ENCODE assay signal across 26 cellular contexts in genomic region chr9:82331091-82331490, GRCh38.
"Had no signal": no experiment of that assay in that cellular context is flagged by ENCODE, and none has a peak within 500 bp of the region (broad histone marks: within the 10 kb centered on the region; RNA-seq: fewer than 3 reads in every experiment).

No MANE protein-coding gene starts in this region.

- FAIRE-seq: pancreas, TTC549 had no signal

- H3K4me3 ChIP-seq: heart left ventricle, pancreas, psoas muscle, right atrium auricular region, spleen, thoracic aorta, upper lobe of left lung had no signal

- DNase-seq: activated CD4-positive, alpha-beta T cell treated with anti-CD3 and anti-CD28 coated beads for 36 hours; activated CD4-positive, alpha-beta T cell treated with anti-CD3 and anti-CD28 coated beads, Interleukin-2, amount 50 U/mL, for 4 hours; activated CD8-positive, alpha-beta memory T cell treated with anti-CD3 and anti-CD28 coated beads for 24 hours; activated CD8-positive, alpha-beta memory T cell treated with anti-CD3 and anti-CD28 coated beads, Interleukin-2, amount 50 U/mL, for 4 hours; activated T-cell treated with anti-CD3 and anti-CD28 coated beads, Interleukin-2, amount 50 U/mL, for 24 hours; aorta; brain microvascular endothelial cell; caudate nucleus; dermis blood vessel endothelial cell; effector CD8-positive, alpha-beta T cell; erythroblast; heart left ventricle; islet precursor cell; left cardiac atrium; nephron progenitor cell; pancreas; psoas muscle; spleen; stimulated activated CD4-positive, alpha-beta T cell treated with anti-CD3 and anti-CD28 coated beads, Interleukin-4, amount 100 ng/mL, for 1 hour; stimulated activated naive CD4-positive, alpha-beta T cell; upper lobe of left lung had no signal

- H3K27ac ChIP-seq: heart left ventricle, pancreas, right atrium auricular region, spleen, thoracic aorta, upper lobe of left lung had no signal

- ATAC-seq: activated CD4-positive, alpha-beta T cell treated with anti-CD3 and anti-CD28 coated beads for 36 hours; activated naive CD4-positive, alpha-beta T cell treated with anti-CD3 and anti-CD28 coated beads, Interleukin-2, amount 50 U/mL, for 72 hours; activated T-helper 17 cell treated with anti-CD3 and anti-CD28 coated beads, Interleukin-2, amount 50 U/mL, for 72 hours; heart left ventricle; left cardiac atrium; psoas muscle had no signal

- H3K9me3 ChIP-seq: pancreas, psoas muscle, thoracic aorta had no signal

- H3K4me1 ChIP-seq: heart left ventricle, right atrium auricular region, spleen, upper lobe of left lung had no signal
